ENCODE assay signal across 8 cellular contexts in the genomic region with DNA sequence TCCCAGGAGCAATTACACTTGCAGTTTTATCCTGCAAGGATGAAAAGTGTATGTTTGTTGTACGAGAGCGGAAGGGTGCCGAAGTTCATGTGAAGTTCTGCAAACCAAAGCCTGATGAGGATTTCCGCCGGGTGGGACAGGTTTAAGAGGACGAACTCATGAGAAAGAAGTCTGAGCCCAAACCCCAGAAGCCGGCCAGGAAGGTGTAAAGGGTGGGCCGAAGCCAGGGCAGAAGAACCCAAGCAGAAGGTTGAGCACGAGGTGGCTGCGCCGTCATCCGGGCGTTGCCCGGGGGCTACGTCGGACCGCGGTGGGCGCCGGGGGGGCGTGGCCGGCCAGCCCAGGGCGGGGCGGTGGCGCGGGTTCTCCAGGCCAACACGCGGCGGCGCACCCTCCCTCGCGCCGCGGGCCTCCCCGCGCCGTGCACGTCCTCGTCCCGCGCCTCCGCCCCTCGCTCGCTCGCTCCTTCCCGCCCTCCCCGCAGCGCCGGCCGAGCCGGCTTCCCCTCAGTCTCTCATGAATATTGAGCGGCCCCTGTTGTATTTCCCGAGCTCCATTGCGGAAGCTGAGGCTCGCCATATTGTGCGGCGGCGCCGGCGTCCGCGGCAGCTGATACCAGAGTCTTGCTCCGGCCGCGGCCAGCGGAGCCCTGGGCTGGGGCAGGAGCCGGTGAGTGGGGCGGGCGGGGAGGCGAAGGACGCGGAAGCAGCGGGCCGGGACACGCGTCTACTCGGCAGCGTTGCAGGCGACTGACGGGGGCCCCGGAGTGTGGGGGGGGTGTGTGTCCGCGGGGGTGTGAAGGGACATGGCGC. TPM values are rescaled to one million over a fixed set of nuclear protein-coding genes. Genes with fewer than 3 reads are reported as not detected.
A peak's percentile ranks its signal among the peaks of the same experiment; 100 is the strongest.
DNase-seq lines count a peak whose midpoint lies in the region; ATAC-seq and TF ChIP-seq lines count a peak whose summit lies in the region.

A gene (plus strand): TSS at position 578 of the 812 bp plus-strand sequence. CDS start 41,996 bp downstream, outside the sequence.

- no peaks in the 10 kb centered on the region for H3K9me3 Mint-ChIP-seq in Calu3 (ENCODE audit: low read depth, unreplicated experiment)

- TF ChIP-seq POLR2A in esophagus squamous epithelium (IDR thresholded peaks at IDR 0.05), result peak in 1 of 4 donors; percentile 47

- H3K9ac ChIP-seq in HUES48 (ENCODE audit: low read depth, low read length), result peak within 1 kb of the TSS; percentile 86
- H3K9ac ChIP-seq in PC-3 (ENCODE audit: low read length), result peak within 1 kb of the TSS; percentile 84

- peaks cover 45% of the 10 kb centered on the region for H3K79me2 ChIP-seq in PC-3 (ENCODE audit: low read length)

- peak; percentile 84 for DNase-seq in Calu3
- peak; percentile 67 for DNase-seq in PC-3
- DNase-seq in activated T-cell treated with anti-CD3 and anti-CD28 coated beads, Interleukin-2, amount 50 U/mL, for 48 hours, result peak; percentile 81 to 88
- DNase-seq in esophagus squamous epithelium (lab: John Stamatoyannopoulos, UW), result peak; percentile 35
- DNase-seq in myocyte (ENCODE audit: low read depth), result peak; percentile 83
- peak; percentile 56 to 71 for DNase-seq in stimulated activated CD8-positive, alpha-beta memory T cell treated with anti-CD3 and anti-CD28 coated beads, Interleukin-7, amount 100 ng/mL, for 48 hours (ENCODE audit: extremely low read depth in 1 of 2, low read depth in 1 of 2)

- intact Hi-C loops in Calu3 (cut with micrococcal nuclease; ENCODE audit: unreplicated experiment), result no loop called here
- intact Hi-C loops in PC-3 (cut with micrococcal nuclease), result loop anchor here (5.0 kb wide), 1 partner anchor 112 kb away; a partner anchor contains a TSS
- intact Hi-C loops in esophagus squamous epithelium (cut with DNase I), result no loop called here

- peak; percentile 89 for ATAC-seq in GM21390 (IDR thresholded peaks at IDR 0.05; ENCODE audit: unreplicated experiment)
- peak; percentile 83 for ATAC-seq in PC-3

- no peaks in the 10 kb centered on the region for H3F3A ChIP-seq in PC-3 (ENCODE audit: low read length, unreplicated experiment)

- H3K9me2 ChIP-seq in PC-3 (replicated peaks; ENCODE audit: low read length), result no peaks in the 10 kb centered on the region

- H3K4me3 ChIP-seq in HUES48 (ENCODE audit: low read depth, low read length), result peak within 1 kb of the TSS; percentile 96
- H3K4me3 ChIP-seq in PC-3 (ENCODE audit: low read length), result peak within 1 kb of the TSS; percentile 97
- H3K4me3 ChIP-seq in esophagus squamous epithelium, result peak within 1 kb of the TSS; percentile 74 to 91 (median 82)

- no peaks in the 10 kb centered on the region for H3K27me3 Mint-ChIP-seq in Calu3 (ENCODE audit: unreplicated experiment)

- CTCF ChIA-PET in Calu3 (lab: Charles Lee), result interaction anchor here (0.6 to 1.4 kb wide), 11 partner anchors 11 to 1404 kb away, joined by 3 to 5 read pairs (median 3); a partner anchor contains a TSS
- CTCF ChIA-PET in PC-3 (lab: Charles Lee), result interaction anchor here (0.6 to 1.3 kb wide), 2 partner anchors 69 to 125 kb away, joined by 4 to 7 read pairs; no protein-coding TSS in a partner anchor

- H2AFZ ChIP-seq in PC-3 (ENCODE audit: low read length), result peak within 1 kb of the TSS; percentile 95

- peak within 1 kb of the TSS; percentile 91 for H3K4me3 Mint-ChIP-seq in Calu3 (ENCODE audit: low read depth, unreplicated experiment)

- H3K4me1 Mint-ChIP-seq in Calu3 (ENCODE audit: low read depth, unreplicated experiment), result peaks cover 18% of the 10 kb centered on the region

- WGBS in esophagus squamous epithelium, 2 donors, result 1 to 4% methylated on average over 17 to 41 of the region's 84 CpGs

- peak within 1 kb of the TSS; percentile 83 for H3K27ac ChIP-seq in HUES48 (ENCODE audit: low read depth, low read length)
- peak within 1 kb of the TSS; percentile 36; the same call in 1 of the 2 replicates for H3K27ac ChIP-seq in PC-3 (ENCODE audit: low read length)
- H3K27ac ChIP-seq in esophagus squamous epithelium, result peak within 1 kb of the TSS; percentile 82 to 90 (median 90)

- H3K36me3 ChIP-seq in HUES48 (ENCODE audit: control insufficient read depth, insufficient read depth, low read length) (no peaks in the 10 kb centered on the region), PC-3 (ENCODE audit: low read depth, low read length) (no peaks in the 10 kb centered on the region), esophagus squamous epithelium (no peaks in the 10 kb centered on the region)

- peak within 1 kb of the TSS; percentile 86 for H3K27ac Mint-ChIP-seq in Calu3 (ENCODE audit: unreplicated experiment)

- POLR2A ChIA-PET in PC-3 (lab: Charles Lee; ENCODE audit: unreplicated experiment), result no interaction called here

- peak within 1 kb of the TSS; percentile 96 for H3K4me2 ChIP-seq in PC-3 (ENCODE audit: low read length)

- H3K9me3 ChIP-seq in HUES48 (ENCODE audit: control insufficient read depth, insufficient read depth, low read length) (no peaks in the 10 kb centered on the region), PC-3 (ENCODE audit: low read length) (no peaks in the 10 kb centered on the region), esophagus squamous epithelium (no peaks in the 10 kb centered on the region)

- H3K4me1 ChIP-seq in HUES48 (ENCODE audit: control insufficient read depth, insufficient read depth, low read length), result peaks cover 23% of the 10 kb centered on the region
- peaks cover 19% of the 10 kb centered on the region for H3K4me1 ChIP-seq in PC-3 (ENCODE audit: insufficient read depth, low read length)
- H3K4me1 ChIP-seq in esophagus squamous epithelium, result peaks cover 0 to 33% (median 9%) of the 10 kb centered on the region in 3 donors

- H3K27me3 ChIP-seq in HUES48 (ENCODE audit: control insufficient read depth, insufficient read depth, low read length), result peaks cover 19% of the 10 kb centered on the region
- no peaks in the 10 kb centered on the region for H3K27me3 ChIP-seq in PC-3 (ENCODE audit: low read length)
- H3K27me3 ChIP-seq in esophagus squamous epithelium, result no peaks in the 10 kb centered on the region

- peaks cover 24% of the 10 kb centered on the region for H4K20me1 ChIP-seq in PC-3 (ENCODE audit: low read length)

- TF ChIP-seq CTCF in Calu3 (IDR thresholded peaks at IDR 0.05; ENCODE audit: unreplicated experiment) (peak; percentile 24), PC-3 (conservative IDR thresholded peaks at IDR 0.05; ENCODE audit: low read depth, low read length) (no peak), esophagus squamous epithelium (IDR thresholded peaks at IDR 0.05) (peak in 3 of 6 experiments; percentile 3 to 20 (median 8))

- H3K36me3 Mint-ChIP-seq in Calu3 (ENCODE audit: insufficient read depth, unreplicated experiment), result peaks cover 25% of the 10 kb centered on the region

- no TSS peak for BruUV-seq in Calu3 (replicated peaks; lab: Mats Ljungman, UMichigan)
- no TSS peak for BruUV-seq in PC-3 (replicated peaks; lab: Mats Ljungman, UMichigan)

RNA-seq across cellular contexts. Expression of the gene that starts here (rescaled TPM):
- total RNA-seq in Calu3 (2022) (19.3 and 23.3 TPM in 2 replicates), PC-3 (2014; rRNA removed) (9.8 and 13.6 TPM in 2 replicates), esophagus squamous epithelium (10 to 100 TPM; 11.9 to 15.3 (median 13.0) TPM), myocyte (10.1 and 13.8 TPM in 2 replicates)
- 10.3 TPM for polyA plus RNA-seq in myocyte (2012)

Comparison
In these comparisons a context has a peak if more than half of its experiments do, and no peak if none do; other contexts are left out.
1. Peak in every context shown above with its lines: DNase-seq, ATAC-seq, H3K4me3 ChIP-seq and H3K27ac ChIP-seq.
2. H3K27ac ChIP-seq: peak in every context shown above with its lines; median percentile 90 in esophagus squamous epithelium; 83 in HUES48; 36 in PC-3.